ENCODE assay signal across 21 cellular contexts in the genomic region with DNA sequence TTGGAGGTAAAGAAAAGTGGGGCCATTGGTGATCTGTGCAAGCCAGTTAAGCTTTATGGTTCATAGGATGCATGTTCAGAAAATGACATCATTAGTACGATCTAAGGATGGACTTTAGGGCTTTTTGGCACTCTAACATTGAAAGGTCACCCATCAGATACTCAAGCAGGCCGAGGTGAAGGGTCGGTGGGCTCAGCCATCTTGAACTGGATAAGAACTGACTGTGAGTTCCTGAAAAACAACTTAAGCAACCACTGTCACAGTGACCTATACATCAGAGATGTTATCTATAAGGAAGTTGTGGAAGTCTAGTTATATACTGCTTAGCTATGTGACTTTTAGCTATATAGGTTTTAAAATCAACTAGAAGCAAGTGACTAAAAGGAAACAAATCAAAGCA. TPM values are rescaled to one million over a fixed set of nuclear protein-coding genes. Genes with fewer than 3 reads are reported as not detected.
DNase-seq lines count a peak whose midpoint lies in the region; ATAC-seq and TF ChIP-seq lines count a peak whose summit lies in the region.
"Had no signal": no experiment of that assay in that cellular context is flagged by ENCODE, and none has a peak within 500 bp of the region (broad histone marks: within the 10 kb centered on the region; RNA-seq: fewer than 3 reads in every experiment).

No MANE protein-coding gene starts in this region.

- H3K4me3 Mint-ChIP-seq in activated CD8-positive, alpha-beta memory T cell treated with anti-CD3 and anti-CD28 coated beads, Interleukin-2, amount 10 ng/mL, durations not matched to agents 7 days and 5 days, result no peak overlapping the region
- H3K4me3 Mint-ChIP-seq in activated T-helper 2 cell treated with anti-CD3 and anti-CD28 coated beads, Interferon-gamma antibody, Interleukin-2, Interleukin-4, amounts not matched to agents 10 μg/mL and 5 μg/mL and 100 μg/mL, durations not matched to agents 14 hours and 24 hours and 36 hours (ENCODE audit: low read depth), result no peak overlapping the region
- H3K4me3 Mint-ChIP-seq: activated CD4-positive, alpha-beta T cell treated with anti-CD3 and anti-CD28 coated beads for 36 hours; mesothelial cell of epicardium had no signal

- intact Hi-C loops in PC-3 (cut with micrococcal nuclease) (no loop called here), lower lobe of right lung (cut with DNase I) (no loop called here)
- intact Hi-C loops in activated T-helper 2 cell treated with anti-CD3 and anti-CD28 coated beads, Interferon-gamma antibody, Interleukin-2, Interleukin-4, amounts not matched to agents 10 μg/mL and 5 μg/mL and 100 μg/mL, durations not matched to agents 14 hours and 24 hours and 36 hours (cut with micrococcal nuclease), result no loop called here

- BruUV-seq in PC-3 (replicated peaks; lab: Mats Ljungman, UMichigan), result no TSS peak

- H3K4me1 Mint-ChIP-seq in activated CD8-positive, alpha-beta memory T cell treated with anti-CD3 and anti-CD28 coated beads, Interleukin-2, amount 10 ng/mL, durations not matched to agents 7 days and 5 days, result peaks cover 11% of the 10 kb centered on the region
- peaks cover 9% of the 10 kb centered on the region for H3K4me1 Mint-ChIP-seq in activated T-helper 2 cell treated with anti-CD3 and anti-CD28 coated beads, Interferon-gamma antibody, Interleukin-2, Interleukin-4, amounts not matched to agents 10 μg/mL and 5 μg/mL and 100 μg/mL, durations not matched to agents 14 hours and 24 hours and 36 hours (ENCODE audit: low read depth)

- H3K9me3 Mint-ChIP-seq in activated CD8-positive, alpha-beta memory T cell treated with anti-CD3 and anti-CD28 coated beads, Interleukin-2, amount 10 ng/mL, durations not matched to agents 7 days and 5 days (ENCODE audit: low read depth), result no peaks in the 10 kb centered on the region
- no peaks in the 10 kb centered on the region for H3K9me3 Mint-ChIP-seq in activated T-helper 2 cell treated with anti-CD3 and anti-CD28 coated beads, Interferon-gamma antibody, Interleukin-2, Interleukin-4, amounts not matched to agents 10 μg/mL and 5 μg/mL and 100 μg/mL, durations not matched to agents 14 hours and 24 hours and 36 hours
- H3K9me3 Mint-ChIP-seq: mesothelial cell of epicardium had no signal

- no peaks in the 10 kb centered on the region for H3K9me2 ChIP-seq in PC-3 (replicated peaks; ENCODE audit: low read length)

- no peak overlapping the region for H3K9ac ChIP-seq in PC-3 (ENCODE audit: low read length)

- H3K36me3 ChIP-seq in PC-3 (ENCODE audit: low read depth, low read length), result no peaks in the 10 kb centered on the region
- no peaks in the 10 kb centered on the region for H3K36me3 ChIP-seq in lower lobe of right lung
- H3K36me3 ChIP-seq: esophagus muscularis mucosa had no signal

- H4K20me1 ChIP-seq in PC-3 (ENCODE audit: low read length), result no peaks in the 10 kb centered on the region

- DNase-seq in activated CD8-positive, alpha-beta memory T cell treated with anti-CD3 and anti-CD28 coated beads, Interleukin-2, amount 10 ng/mL, durations not matched to agents 7 days and 5 days, result no peak
- no peak for DNase-seq in activated CD8-positive, alpha-beta memory T cell treated with anti-CD3 and anti-CD28 coated beads for 24 hours
- DNase-seq in PC-3 (peak; percentile 56), COR-L47 (lab: John Stamatoyannopoulos, UW) (no peak), left lobe of liver (ENCODE audit: low spot score) (no peak), lower lobe of right lung (no peak)
- DNase-seq in activated T-helper 2 cell treated with anti-CD3 and anti-CD28 coated beads, Interferon-gamma antibody, Interleukin-2, Interleukin-4, amounts not matched to agents 10 μg/mL and 5 μg/mL and 100 μg/mL, durations not matched to agents 14 hours and 24 hours and 36 hours (ENCODE audit: low spot score), result no peak
- DNase-seq: anterior cingulate cortex; caudate nucleus; DMS153; GOT3; MM.1S; NCI-H2029 treated with DMSO at 0.1 percent for 48 hours; NCI-H524; stimulated activated CD4-positive, alpha-beta T cell treated with anti-CD3 and anti-CD28 coated beads, Interleukin-4, amount 100 ng/mL, for 1 hour; T1000 had no signal

- H3F3A ChIP-seq in PC-3 (ENCODE audit: low read length, unreplicated experiment), result no peaks in the 10 kb centered on the region

- TF ChIP-seq CTCF in PC-3 (conservative IDR thresholded peaks at IDR 0.05; ENCODE audit: low read depth, low read length) (no peak), lower lobe of right lung (IDR thresholded peaks at IDR 0.05) (no peak)

- H3K4me1 ChIP-seq in PC-3 (ENCODE audit: insufficient read depth, low read length), result peaks cover 14% of the 10 kb centered on the region
- H3K4me1 ChIP-seq in lower lobe of right lung, result no peaks in the 10 kb centered on the region
- H3K4me1 ChIP-seq: esophagus muscularis mucosa had no signal

- no peak overlapping the region for H3K4me3 ChIP-seq in PC-3 (ENCODE audit: low read length)
- H3K4me3 ChIP-seq in lower lobe of right lung, result no peak overlapping the region
- H3K4me3 ChIP-seq: esophagus muscularis mucosa had no signal

- H3K79me2 ChIP-seq in PC-3 (ENCODE audit: low read length), result no peaks in the 10 kb centered on the region

- peak overlapping the region; percentile 53 for H3K4me2 ChIP-seq in PC-3 (ENCODE audit: low read length)

- H3K27ac ChIP-seq in PC-3 (ENCODE audit: low read length) (peak overlapping the region; percentile 73), lower lobe of right lung (no peak overlapping the region)
- H3K27ac ChIP-seq: esophagus muscularis mucosa had no signal

- POLR2A ChIA-PET in PC-3 (lab: Charles Lee; ENCODE audit: unreplicated experiment), result interaction anchor here (0.6 kb wide), 2 partner anchors 364 to 1225 kb away, joined by 6 to 11 read pairs; no protein-coding TSS in a partner anchor

- no peak overlapping the region for H3K27ac Mint-ChIP-seq in activated CD8-positive, alpha-beta memory T cell treated with anti-CD3 and anti-CD28 coated beads, Interleukin-2, amount 10 ng/mL, durations not matched to agents 7 days and 5 days
- peak overlapping the region; percentile 24 for H3K27ac Mint-ChIP-seq in activated T-helper 2 cell treated with anti-CD3 and anti-CD28 coated beads, Interferon-gamma antibody, Interleukin-2, Interleukin-4, amounts not matched to agents 10 μg/mL and 5 μg/mL and 100 μg/mL, durations not matched to agents 14 hours and 24 hours and 36 hours
- H3K27ac Mint-ChIP-seq: activated CD4-positive, alpha-beta T cell treated with anti-CD3 and anti-CD28 coated beads for 36 hours; mesothelial cell of epicardium; progenitor cell of endocrine pancreas had no signal

- CTCF ChIA-PET in activated CD8-positive, alpha-beta memory T cell treated with anti-CD3 and anti-CD28 coated beads, Interleukin-2, amount 10 ng/mL, durations not matched to agents 7 days and 5 days (lab: Charles Lee), result interaction anchor here (0.9 to 1.8 kb wide), 2 partner anchors 37 to 135 kb away, joined by 3 to 9 read pairs; no protein-coding TSS in a partner anchor
- CTCF ChIA-PET in PC-3 (lab: Charles Lee), result interaction anchor here (0.6 to 1.1 kb wide), 3 partner anchors 36 to 63 kb away, joined by 4 to 17 read pairs (median 5); no protein-coding TSS in a partner anchor

- no peaks in the 10 kb centered on the region for H3K36me3 Mint-ChIP-seq in activated CD8-positive, alpha-beta memory T cell treated with anti-CD3 and anti-CD28 coated beads, Interleukin-2, amount 10 ng/mL, durations not matched to agents 7 days and 5 days
- H3K36me3 Mint-ChIP-seq in activated T-helper 2 cell treated with anti-CD3 and anti-CD28 coated beads, Interferon-gamma antibody, Interleukin-2, Interleukin-4, amounts not matched to agents 10 μg/mL and 5 μg/mL and 100 μg/mL, durations not matched to agents 14 hours and 24 hours and 36 hours (ENCODE audit: low read depth), result no peaks in the 10 kb centered on the region
- H3K36me3 Mint-ChIP-seq: mesothelial cell of epicardium had no signal

- H3K9me3 ChIP-seq in PC-3 (ENCODE audit: low read length) (no peaks in the 10 kb centered on the region), lower lobe of right lung (no peaks in the 10 kb centered on the region)
- H3K9me3 ChIP-seq: esophagus muscularis mucosa had no signal

- no peaks in the 10 kb centered on the region for H3K27me3 Mint-ChIP-seq in activated CD8-positive, alpha-beta memory T cell treated with anti-CD3 and anti-CD28 coated beads, Interleukin-2, amount 10 ng/mL, durations not matched to agents 7 days and 5 days
- H3K27me3 Mint-ChIP-seq in activated T-helper 2 cell treated with anti-CD3 and anti-CD28 coated beads, Interferon-gamma antibody, Interleukin-2, Interleukin-4, amounts not matched to agents 10 μg/mL and 5 μg/mL and 100 μg/mL, durations not matched to agents 14 hours and 24 hours and 36 hours (ENCODE audit: low read depth), result no peaks in the 10 kb centered on the region
- H3K27me3 Mint-ChIP-seq: activated CD4-positive, alpha-beta T cell treated with anti-CD3 and anti-CD28 coated beads for 36 hours; progenitor cell of endocrine pancreas had no signal

- ATAC-seq in activated CD8-positive, alpha-beta memory T cell treated with anti-CD3 and anti-CD28 coated beads, Interleukin-2, amount 10 ng/mL, durations not matched to agents 7 days and 5 days, result peak; percentile 16
- ATAC-seq in PC-3 (peak; percentile 63), left lobe of liver (no peak), HG03521 (IDR thresholded peaks at IDR 0.05; ENCODE audit: unreplicated experiment) (no peak), lower lobe of right lung (no peak)
- ATAC-seq: activated CD4-positive, alpha-beta T cell treated with anti-CD3 and anti-CD28 coated beads for 36 hours had no signal

- no peak overlapping the region for H2AFZ ChIP-seq in PC-3 (ENCODE audit: low read length)

- H3K27me3 ChIP-seq in PC-3 (ENCODE audit: low read length) (no peaks in the 10 kb centered on the region), lower lobe of right lung (ENCODE audit: low read depth) (no peaks in the 10 kb centered on the region)
- H3K27me3 ChIP-seq: esophagus muscularis mucosa had no signal

RNA-seq across cellular contexts. Expression of a gene that starts 13.0 kb away (rescaled TPM):
- 10 to 100 TPM; 51.6 to 57.9 TPM for total RNA-seq in activated CD8-positive, alpha-beta memory T cell treated with anti-CD3 and anti-CD28 coated beads, Interleukin-2, amount 10 ng/mL, durations not matched to agents 7 days and 5 days
- 49.4 and 54.8 TPM in 2 replicates for total RNA-seq in PC-3 (2014; rRNA removed)
- total RNA-seq in activated T-helper 2 cell treated with anti-CD3 and anti-CD28 coated beads, Interferon-gamma antibody, Interleukin-2, Interleukin-4, amounts not matched to agents 10 μg/mL and 5 μg/mL and 100 μg/mL, durations not matched to agents 14 hours and 24 hours and 36 hours, result 52.5 and 53.0 TPM in 2 replicates
- total RNA-seq in left lobe of liver, result 45.6 TPM
- 57.5 TPM for total RNA-seq in lower lobe of right lung

RNA-seq across cellular contexts. Expression of a gene that starts 46.9 kb away (rescaled TPM):
- total RNA-seq in activated CD8-positive, alpha-beta memory T cell treated with anti-CD3 and anti-CD28 coated beads, Interleukin-2, amount 10 ng/mL, durations not matched to agents 7 days and 5 days, result 10 to 100 TPM; 74.3 to 95.5 TPM
- total RNA-seq in PC-3 (2014; rRNA removed), result 265 and 267 TPM in 2 replicates
- total RNA-seq in activated T-helper 2 cell treated with anti-CD3 and anti-CD28 coated beads, Interferon-gamma antibody, Interleukin-2, Interleukin-4, amounts not matched to agents 10 μg/mL and 5 μg/mL and 100 μg/mL, durations not matched to agents 14 hours and 24 hours and 36 hours, result 120 and 122 TPM in 2 replicates
- 115 TPM for total RNA-seq in left lobe of liver
- total RNA-seq in lower lobe of right lung, result 63.8 TPM

Comparison
In these comparisons a context has a peak if more than half of its experiments do, and no peak if none do; other contexts are left out.
1. ATAC-seq: peak in activated CD8-positive, alpha-beta memory T cell treated with anti-CD3 and anti-CD28 coated beads, Interleukin-2, amount 10 ng/mL, durations not matched to agents 7 days and 5 days (single experiment) and PC-3 (single experiment); none in left lobe of liver (single experiment), HG03521 (single experiment) and lower lobe of right lung (0 of 2).